ENCODE assay signal across 10 cellular contexts in genomic region chr12:57517187-57517586, GRCh38. TPM values are rescaled to one million over a fixed set of nuclear protein-coding genes. Genes with fewer than 3 reads are reported as not detected.
DNase-seq lines count a peak whose midpoint lies in the region; ATAC-seq and TF ChIP-seq lines count a peak whose summit lies in the region.
"Had no signal": no experiment of that assay in that cellular context is flagged by ENCODE, and none has a peak within 500 bp of the region (broad histone marks: within the 10 kb centered on the region; RNA-seq: fewer than 3 reads in every experiment).

No MANE protein-coding gene starts in this region.

- H3K27me3 ChIP-seq in left ventricle myocardium inferior (ENCODE audit: low read depth) = no peaks in the 10 kb centered on the region

- peak overlapping the region; percentile 100 for H3K27ac ChIP-seq in left ventricle myocardium inferior (replicated peaks)

- H3K9me3 Mint-ChIP-seq in activated T-helper 1 cell treated with anti-CD3 and anti-CD28 coated beads, Interleukin-12 subunit alpha, Interleukin-12 subunit beta, Interleukin-2, Interleukin-4 antibody, amounts not matched to agents 30 ng/mL and 10 ng/mL and 1 ng/mL, durations not matched to agents 14 hours and 24 hours and 36 hours = no peaks in the 10 kb centered on the region
- H3K9me3 Mint-ChIP-seq in type B pancreatic cell = no peaks in the 10 kb centered on the region
- H3K9me3 Mint-ChIP-seq in stimulated activated naive CD8-positive, alpha-beta T cell treated with anti-CD3 and anti-CD28 coated beads, Interleukin-15, amount 100 ng/mL, for 72 hours = no peaks in the 10 kb centered on the region

- peaks cover 57% of the 10 kb centered on the region for H3K4me1 Mint-ChIP-seq in activated T-helper 1 cell treated with anti-CD3 and anti-CD28 coated beads, Interleukin-12 subunit alpha, Interleukin-12 subunit beta, Interleukin-2, Interleukin-4 antibody, amounts not matched to agents 30 ng/mL and 10 ng/mL and 1 ng/mL, durations not matched to agents 14 hours and 24 hours and 36 hours (ENCODE audit: low read depth)
- H3K4me1 Mint-ChIP-seq in type B pancreatic cell (ENCODE audit: unreplicated experiment) = peaks cover 22% of the 10 kb centered on the region
- peaks cover 74% of the 10 kb centered on the region for H3K4me1 Mint-ChIP-seq in stimulated activated naive CD8-positive, alpha-beta T cell treated with anti-CD3 and anti-CD28 coated beads, Interleukin-15, amount 100 ng/mL, for 72 hours

- H3K36me3 ChIP-seq in left ventricle myocardium inferior = peaks cover 59% of the 10 kb centered on the region

- peak overlapping the region; percentile 67 for H3K27ac Mint-ChIP-seq in activated T-helper 1 cell treated with anti-CD3 and anti-CD28 coated beads, Interleukin-12 subunit alpha, Interleukin-12 subunit beta, Interleukin-2, Interleukin-4 antibody, amounts not matched to agents 30 ng/mL and 10 ng/mL and 1 ng/mL, durations not matched to agents 14 hours and 24 hours and 36 hours
- H3K27ac Mint-ChIP-seq in type B pancreatic cell = peak overlapping the region; percentile 75
- peak overlapping the region in 1 of 2 donors; percentile 6 for H3K27ac Mint-ChIP-seq in stimulated activated naive CD8-positive, alpha-beta T cell treated with anti-CD3 and anti-CD28 coated beads, Interleukin-15, amount 100 ng/mL, for 72 hours

- H3K4me3 ChIP-seq in left ventricle myocardium inferior = peak overlapping the region; percentile 93

- DNase-seq in left ventricle myocardium inferior = no peak
- no peak for DNase-seq in Right ventricle myocardium inferior (ENCODE audit: missing footprints)
- DNase-seq in activated T-helper 1 cell treated with anti-CD3 and anti-CD28 coated beads, Interleukin-12 subunit alpha, Interleukin-12 subunit beta, Interleukin-2, Interleukin-4 antibody, amounts not matched to agents 30 ng/mL and 10 ng/mL and 1 ng/mL, durations not matched to agents 14 hours and 24 hours and 36 hours (ENCODE audit: low spot score) = no peak
- peak; percentile 50 for DNase-seq in hepatic stellate cell (ENCODE audit: low spot score)
- DNase-seq in type B pancreatic cell (ENCODE audit: extremely low spot score, unreplicated experiment) = no peak
- no peak for DNase-seq in stimulated activated CD4-positive, alpha-beta T cell treated with anti-CD3 and anti-CD28 coated beads, Interleukin-4, amount 100 ng/mL, for 24 hours
- DNase-seq in stimulated activated naive CD8-positive, alpha-beta T cell treated with anti-CD3 and anti-CD28 coated beads, Interleukin-15, amount 100 ng/mL, for 72 hours = no peak
- DNase-seq: activated CD4-positive, alpha-beta T cell treated with anti-CD3 and anti-CD28 coated beads for 48 hours; NCI-H2081 treated with DMSO at 0.1 percent for 48 hours had no signal

- intact Hi-C loops in left ventricle myocardium inferior (cut with micrococcal nuclease) = no loop called here
- intact Hi-C loops in Right ventricle myocardium inferior (cut with DNase I) = no loop called here
- intact Hi-C loops in activated T-helper 1 cell treated with anti-CD3 and anti-CD28 coated beads, Interleukin-12 subunit alpha, Interleukin-12 subunit beta, Interleukin-2, Interleukin-4 antibody, amounts not matched to agents 30 ng/mL and 10 ng/mL and 1 ng/mL, durations not matched to agents 14 hours and 24 hours and 36 hours (cut with micrococcal nuclease) = no loop called here

- no peaks in the 10 kb centered on the region for H3K9me3 ChIP-seq in left ventricle myocardium inferior (replicated peaks)

- H3K36me3 Mint-ChIP-seq in activated T-helper 1 cell treated with anti-CD3 and anti-CD28 coated beads, Interleukin-12 subunit alpha, Interleukin-12 subunit beta, Interleukin-2, Interleukin-4 antibody, amounts not matched to agents 30 ng/mL and 10 ng/mL and 1 ng/mL, durations not matched to agents 14 hours and 24 hours and 36 hours (ENCODE audit: low read depth) = peaks cover 62% of the 10 kb centered on the region
- H3K36me3 Mint-ChIP-seq in type B pancreatic cell = peaks cover 32% of the 10 kb centered on the region

- no peak for ATAC-seq in Right ventricle myocardium inferior
- ATAC-seq in HG02840 (IDR thresholded peaks at IDR 0.05; ENCODE audit: low FRiP score, unreplicated experiment) = no peak
- no peak for ATAC-seq in stimulated activated naive CD8-positive, alpha-beta T cell treated with anti-CD3 and anti-CD28 coated beads, Interleukin-15, amount 100 ng/mL, for 72 hours

- TF ChIP-seq CTCF in left ventricle myocardium inferior (IDR thresholded peaks at IDR 0.05; ENCODE audit: borderline replicate concordance) (no peak), type B pancreatic cell (conservative IDR thresholded peaks at IDR 0.05) (no peak)

- H3K4me3 Mint-ChIP-seq in activated T-helper 1 cell treated with anti-CD3 and anti-CD28 coated beads, Interleukin-12 subunit alpha, Interleukin-12 subunit beta, Interleukin-2, Interleukin-4 antibody, amounts not matched to agents 30 ng/mL and 10 ng/mL and 1 ng/mL, durations not matched to agents 14 hours and 24 hours and 36 hours = peak overlapping the region; percentile 19
- H3K4me3 Mint-ChIP-seq in type B pancreatic cell = peak overlapping the region; percentile 71
- peak overlapping the region in 1 of 2 donors; percentile 1 for H3K4me3 Mint-ChIP-seq in stimulated activated naive CD8-positive, alpha-beta T cell treated with anti-CD3 and anti-CD28 coated beads, Interleukin-15, amount 100 ng/mL, for 72 hours

- H3K27me3 Mint-ChIP-seq in activated T-helper 1 cell treated with anti-CD3 and anti-CD28 coated beads, Interleukin-12 subunit alpha, Interleukin-12 subunit beta, Interleukin-2, Interleukin-4 antibody, amounts not matched to agents 30 ng/mL and 10 ng/mL and 1 ng/mL, durations not matched to agents 14 hours and 24 hours and 36 hours (ENCODE audit: insufficient read depth) = no peaks in the 10 kb centered on the region
- no peaks in the 10 kb centered on the region for H3K27me3 Mint-ChIP-seq in type B pancreatic cell
- H3K27me3 Mint-ChIP-seq in stimulated activated naive CD8-positive, alpha-beta T cell treated with anti-CD3 and anti-CD28 coated beads, Interleukin-15, amount 100 ng/mL, for 72 hours = no peaks in the 10 kb centered on the region

- peaks cover 62% of the 10 kb centered on the region for H3K4me1 ChIP-seq in left ventricle myocardium inferior

RNA-seq across cellular contexts. Expression of gene DDIT3, which starts 3.1 kb away (rescaled TPM):
- total RNA-seq in left ventricle myocardium inferior (20.4 TPM), Right ventricle myocardium inferior (19.2 TPM), type B pancreatic cell (ENCODE audit: low replicate concordance) (17.7 and 32.3 TPM in 2 replicates)
- 17.8 and 18.1 TPM in 2 replicates for total RNA-seq in activated T-helper 1 cell treated with anti-CD3 and anti-CD28 coated beads, Interleukin-12 subunit alpha, Interleukin-12 subunit beta, Interleukin-2, Interleukin-4 antibody, amounts not matched to agents 30 ng/mL and 10 ng/mL and 1 ng/mL, durations not matched to agents 14 hours and 24 hours and 36 hours

RNA-seq across cellular contexts. Expression of gene MBD6, which starts 5.4 kb away (rescaled TPM):
- 33.1 TPM for total RNA-seq in left ventricle myocardium inferior
- 34.5 TPM for total RNA-seq in Right ventricle myocardium inferior
- total RNA-seq in activated T-helper 1 cell treated with anti-CD3 and anti-CD28 coated beads, Interleukin-12 subunit alpha, Interleukin-12 subunit beta, Interleukin-2, Interleukin-4 antibody, amounts not matched to agents 30 ng/mL and 10 ng/mL and 1 ng/mL, durations not matched to agents 14 hours and 24 hours and 36 hours = 63.3 and 66.8 TPM in 2 replicates
- total RNA-seq in type B pancreatic cell (ENCODE audit: low replicate concordance) = 87.5 and 94.7 TPM in 2 replicates

RNA-seq across cellular contexts. Expression of gene MARS1, which starts 29.3 kb away (rescaled TPM):
- total RNA-seq in left ventricle myocardium inferior = 73.1 TPM
- total RNA-seq in Right ventricle myocardium inferior = 89.7 TPM
- 283 and 318 TPM in 2 replicates for total RNA-seq in activated T-helper 1 cell treated with anti-CD3 and anti-CD28 coated beads, Interleukin-12 subunit alpha, Interleukin-12 subunit beta, Interleukin-2, Interleukin-4 antibody, amounts not matched to agents 30 ng/mL and 10 ng/mL and 1 ng/mL, durations not matched to agents 14 hours and 24 hours and 36 hours
- total RNA-seq in type B pancreatic cell (ENCODE audit: low replicate concordance) = 200 and 211 TPM in 2 replicates

RNA-seq across cellular contexts. Expression of gene DCTN2, which starts 29.8 kb away (rescaled TPM):
- total RNA-seq in left ventricle myocardium inferior = 87.8 TPM
- 92.5 TPM for total RNA-seq in Right ventricle myocardium inferior
- 78.6 and 83.5 TPM in 2 replicates for total RNA-seq in activated T-helper 1 cell treated with anti-CD3 and anti-CD28 coated beads, Interleukin-12 subunit alpha, Interleukin-12 subunit beta, Interleukin-2, Interleukin-4 antibody, amounts not matched to agents 30 ng/mL and 10 ng/mL and 1 ng/mL, durations not matched to agents 14 hours and 24 hours and 36 hours
- total RNA-seq in type B pancreatic cell (ENCODE audit: low replicate concordance) = 119 and 126 TPM in 2 replicates

RNA-seq across cellular contexts. Expression of gene KIF5A, which starts 32.7 kb away (rescaled TPM):
- total RNA-seq in left ventricle myocardium inferior (0.08 TPM), Right ventricle myocardium inferior (0.05 TPM), type B pancreatic cell (ENCODE audit: low replicate concordance) (1.4 and 4.4 TPM in 2 replicates)
- total RNA-seq in activated T-helper 1 cell treated with anti-CD3 and anti-CD28 coated beads, Interleukin-12 subunit alpha, Interleukin-12 subunit beta, Interleukin-2, Interleukin-4 antibody, amounts not matched to agents 30 ng/mL and 10 ng/mL and 1 ng/mL, durations not matched to agents 14 hours and 24 hours and 36 hours = 2.4 TPM in 2 replicates
